1 cellular context compared by ENCODE assay signal in genomic region chr12:53675701-53676607, GRCh38.
TF ChIP-seq lines count a peak whose summit lies in the region.

TSS of gene ATP5MC2 (minus strand) at chr12:53676083. CDS start at chr12:53672614, 3,469 bp downstream.

TF ChIP-seq in HepG2, 621 proteins besides CTCF, POLR2A, EP300 and RAD21 (continued from another document):
- TF ChIP-seq, protein P1, sequence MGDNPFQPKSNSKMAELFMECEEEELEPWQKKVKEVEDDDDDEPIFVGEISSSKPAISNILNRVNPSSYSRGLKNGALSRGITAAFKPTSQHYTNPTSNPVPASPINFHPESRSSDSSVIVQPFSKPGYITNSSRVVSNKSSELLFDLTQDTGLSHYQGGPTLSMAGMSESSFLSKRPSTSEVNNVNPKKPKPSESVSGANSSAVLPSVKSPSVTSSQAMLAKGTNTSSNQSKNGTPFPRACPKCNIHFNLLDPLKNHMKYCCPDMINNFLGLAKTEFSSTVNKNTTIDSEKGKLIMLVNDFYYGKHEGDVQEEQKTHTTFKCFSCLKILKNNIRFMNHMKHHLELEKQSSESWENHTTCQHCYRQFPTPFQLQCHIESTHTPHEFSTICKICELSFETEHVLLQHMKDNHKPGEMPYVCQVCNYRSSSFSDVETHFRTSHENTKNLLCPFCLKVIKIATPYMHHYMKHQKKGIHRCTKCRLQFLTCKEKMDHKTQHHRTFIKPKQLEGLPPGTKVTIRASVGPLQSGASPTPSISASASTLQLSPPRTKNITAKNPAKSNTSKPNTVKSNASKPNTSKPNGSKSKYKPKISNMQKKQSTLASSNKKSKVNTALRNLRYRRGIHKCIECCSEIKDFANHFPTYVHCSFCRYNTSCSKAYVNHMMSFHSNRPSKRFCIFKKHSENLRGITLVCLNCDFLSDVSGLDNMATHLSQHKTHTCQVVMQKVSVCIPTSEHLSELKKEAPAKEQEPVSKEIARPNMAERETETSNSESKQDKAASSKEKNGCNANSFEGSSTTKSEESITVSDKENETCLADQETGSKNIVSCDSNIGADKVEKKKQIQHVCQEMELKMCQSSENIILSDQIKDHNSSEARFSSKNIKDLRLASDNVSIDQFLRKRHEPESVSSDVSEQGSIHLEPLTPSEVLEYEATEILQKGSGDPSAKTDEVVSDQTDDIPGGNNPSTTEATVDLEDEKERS (CRISPR knock-in tag; IDR thresholded peaks at IDR 0.05) = no peak; the same call in 1 of the 2 replicates
- no peak for TF ChIP-seq NPAS2 (CRISPR knock-in tag; IDR thresholded peaks at IDR 0.05; ENCODE audit: borderline replicate concordance)
- TF ChIP-seq ZNF720 (CRISPR knock-in tag; IDR thresholded peaks at IDR 0.05) = no peak
- TF ChIP-seq ZNF263 (CRISPR knock-in tag; IDR thresholded peaks at IDR 0.05) = peak; percentile 81
- TF ChIP-seq, protein P2, sequence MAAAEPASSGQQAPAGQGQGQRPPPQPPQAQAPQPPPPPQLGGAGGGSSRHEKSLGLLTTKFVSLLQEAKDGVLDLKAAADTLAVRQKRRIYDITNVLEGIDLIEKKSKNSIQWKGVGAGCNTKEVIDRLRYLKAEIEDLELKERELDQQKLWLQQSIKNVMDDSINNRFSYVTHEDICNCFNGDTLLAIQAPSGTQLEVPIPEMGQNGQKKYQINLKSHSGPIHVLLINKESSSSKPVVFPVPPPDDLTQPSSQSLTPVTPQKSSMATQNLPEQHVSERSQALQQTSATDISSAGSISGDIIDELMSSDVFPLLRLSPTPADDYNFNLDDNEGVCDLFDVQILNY (CRISPR knock-in tag; conservative IDR thresholded peaks at IDR 0.05) = no peak; the same call in 1 of the 2 replicates
- TF ChIP-seq, protein P3, sequence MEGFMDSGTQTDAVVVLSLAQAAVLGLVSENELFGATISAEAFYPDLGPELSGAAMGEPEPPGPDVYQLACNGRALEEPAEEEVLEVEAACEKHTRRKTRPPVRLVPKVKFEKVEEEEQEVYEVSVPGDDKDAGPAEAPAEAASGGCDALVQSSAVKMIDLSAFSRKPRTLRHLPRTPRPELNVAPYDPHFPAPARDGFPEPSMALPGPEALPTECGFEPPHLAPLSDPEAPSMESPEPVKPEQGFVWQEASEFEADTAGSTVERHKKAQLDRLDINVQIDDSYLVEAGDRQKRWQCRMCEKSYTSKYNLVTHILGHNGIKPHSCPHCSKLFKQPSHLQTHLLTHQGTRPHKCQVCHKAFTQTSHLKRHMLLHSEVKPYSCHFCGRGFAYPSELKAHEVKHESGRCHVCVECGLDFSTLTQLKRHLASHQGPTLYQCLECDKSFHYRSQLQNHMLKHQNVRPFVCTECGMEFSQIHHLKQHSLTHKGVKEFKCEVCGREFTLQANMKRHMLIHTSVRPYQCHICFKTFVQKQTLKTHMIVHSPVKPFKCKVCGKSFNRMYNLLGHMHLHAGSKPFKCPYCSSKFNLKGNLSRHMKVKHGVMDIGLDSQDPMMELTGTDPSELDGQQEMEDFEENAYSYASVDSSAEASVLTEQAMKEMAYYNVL (CRISPR knock-in tag; IDR thresholded peaks at IDR 0.05; ENCODE audit: borderline replicate concordance) = peak; percentile 89; the same call in 1 of the 2 replicates
- no peak for TF ChIP-seq ZNF282 (IDR thresholded peaks at IDR 0.05; ENCODE audit: partially characterized antibody)
- peak; percentile 35; the same call in 1 of the 2 replicates for TF ChIP-seq HNF4A (CRISPR knock-in tag; IDR thresholded peaks at IDR 0.05)
- no peak for TF ChIP-seq CERS6 (CRISPR knock-in tag; IDR thresholded peaks at IDR 0.05)
- TF ChIP-seq KLF15 (CRISPR knock-in tag; IDR thresholded peaks at IDR 0.05; ENCODE audit: borderline replicate concordance) = no peak
- TF ChIP-seq ZNF207 (IDR thresholded peaks at IDR 0.05; ENCODE audit: borderline replicate concordance) = no peak
TF ChIP-seq in HepG2: peak in this region for 408.
